11 cellular contexts compared by ENCODE assay signal in the genomic region with DNA sequence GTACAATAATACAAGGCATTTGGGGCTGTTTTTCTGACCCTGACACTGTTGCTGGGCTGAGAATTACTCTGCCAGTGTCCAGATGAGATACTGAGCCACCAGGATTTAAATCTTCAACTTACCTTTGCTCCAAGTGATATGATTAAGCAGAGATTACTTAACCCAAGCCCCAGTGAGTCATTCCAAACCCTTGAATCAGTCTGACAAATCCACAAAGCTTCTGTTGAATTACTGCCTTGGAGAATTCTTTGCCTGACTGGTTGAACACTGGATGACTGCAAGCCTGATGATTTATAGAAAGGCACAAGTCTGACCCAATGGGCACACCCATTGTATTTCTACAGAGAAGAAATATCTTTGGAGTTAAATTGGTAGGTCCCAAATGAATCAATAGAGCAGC.
DNase-seq lines count a peak whose midpoint lies in the region; ATAC-seq and TF ChIP-seq lines count a peak whose summit lies in the region.
"Had no signal": no experiment of that assay in that cellular context is flagged by ENCODE, and none has a peak within 500 bp of the region (broad histone marks: within the 10 kb centered on the region; RNA-seq: fewer than 3 reads in every experiment).

No MANE protein-coding gene starts in this region.

- no peaks in the 10 kb centered on the region for H3K9me3 ChIP-seq in Caco-2
- no peaks in the 10 kb centered on the region for H3K9me3 ChIP-seq in endodermal cell (ENCODE audit: control insufficient read depth, low read length)

- H3K36me3 Mint-ChIP-seq in Caco-2 (ENCODE audit: insufficient read depth, unreplicated experiment): no peaks in the 10 kb centered on the region
- no peaks in the 10 kb centered on the region for H3K36me3 Mint-ChIP-seq in chondrocyte (ENCODE audit: low read depth)
- no peaks in the 10 kb centered on the region for H3K36me3 Mint-ChIP-seq in endodermal cell (ENCODE audit: low read depth)

- no peak for TF ChIP-seq CTCF in Caco-2 (IDR thresholded peaks at IDR 0.05; ENCODE audit: insufficient read depth in 1 of 2, low read depth in 1 of 2, low read length in 1 of 2, severe bottlenecking in 1 of 2, unreplicated experiment in 1 of 2)
- TF ChIP-seq CTCF in chondrocyte (IDR thresholded peaks at IDR 0.05): no peak
- TF ChIP-seq CTCF in endodermal cell (conservative IDR thresholded peaks at IDR 0.05): no peak

- H3K4me3 Mint-ChIP-seq in Caco-2 (ENCODE audit: unreplicated experiment): peak overlapping the region; percentile 27
- H3K4me3 Mint-ChIP-seq in chondrocyte (ENCODE audit: unreplicated experiment): no peak overlapping the region
- H3K4me3 Mint-ChIP-seq in endodermal cell: no peak overlapping the region
- H3K4me3 Mint-ChIP-seq: effector memory CD8-positive, alpha-beta T cell had no signal

- BruUV-seq in Caco-2 (replicated peaks; lab: Mats Ljungman, UMichigan): no TSS peak

- no peaks in the 10 kb centered on the region for H3K9me3 Mint-ChIP-seq in Caco-2 (ENCODE audit: unreplicated experiment)
- peaks cover 3% of the 10 kb centered on the region for H3K9me3 Mint-ChIP-seq in chondrocyte (ENCODE audit: low read depth)
- peaks cover 8% of the 10 kb centered on the region for H3K9me3 Mint-ChIP-seq in endodermal cell
- H3K9me3 Mint-ChIP-seq: effector memory CD8-positive, alpha-beta T cell had no signal

- intact Hi-C loops in Caco-2 (cut with micrococcal nuclease; ENCODE audit: unreplicated experiment) (loop anchor here (1.0 kb wide), 1 partner anchor 25 kb away; no protein-coding TSS in a partner anchor), posterior vena cava (cut with DNase I) (no loop called here)

- no peak for ATAC-seq in HG02610 (IDR thresholded peaks at IDR 0.05; ENCODE audit: unreplicated experiment)
- ATAC-seq: effector memory CD8-positive, alpha-beta T cell had no signal

- CTCF ChIA-PET in Caco-2 (lab: Charles Lee): no interaction called here

- no peaks in the 10 kb centered on the region for H3K27me3 Mint-ChIP-seq in Caco-2 (ENCODE audit: insufficient read depth, unreplicated experiment)
- no peaks in the 10 kb centered on the region for H3K27me3 Mint-ChIP-seq in chondrocyte (ENCODE audit: low read depth)
- H3K27me3 Mint-ChIP-seq in endodermal cell (ENCODE audit: insufficient read depth): no peaks in the 10 kb centered on the region

- H3K36me3 ChIP-seq in Caco-2 (ENCODE audit: control insufficient read depth, insufficient read depth, low read length): no peaks in the 10 kb centered on the region
- no peaks in the 10 kb centered on the region for H3K36me3 ChIP-seq in endodermal cell (ENCODE audit: control insufficient read depth, insufficient read depth, low read length)

- H3K4me3 ChIP-seq in Caco-2 (ENCODE audit: low read depth, low read length): no peak overlapping the region
- no peak overlapping the region for H3K4me3 ChIP-seq in endodermal cell (ENCODE audit: low read length)

- H3K4me1 Mint-ChIP-seq in Caco-2 (ENCODE audit: low read depth, unreplicated experiment) (peaks cover 53% of the 10 kb centered on the region), chondrocyte (ENCODE audit: low read depth) (peaks cover 20% of the 10 kb centered on the region), endodermal cell (peaks cover 12% of the 10 kb centered on the region)

- peak; percentile 65 to 70 for DNase-seq in Caco-2
- DNase-seq in LoVo (ENCODE audit: low spot score): peak; percentile 90
- DNase-seq in chondrocyte (ENCODE audit: low spot score): no peak
- DNase-seq in non-pigmented ciliary epithelial cell (ENCODE audit: low read depth): peak; percentile 97
- no peak for DNase-seq in posterior vena cava (ENCODE audit: low spot score)
- DNase-seq in endodermal cell: no peak
- DNase-seq in NCI-H128 (lab: John Stamatoyannopoulos, UW; ENCODE audit: unreplicated experiment): no peak
- DNase-seq: effector memory CD8-positive, alpha-beta T cell; OCI-M1; stimulated activated CD4-positive, alpha-beta T cell treated with anti-CD3 and anti-CD28 coated beads, Interleukin-2, amount 100 ng/mL, for 24 hours had no signal

- H3K27ac ChIP-seq in endodermal cell (ENCODE audit: low read depth, low read length): no peak overlapping the region

- POLR2A ChIA-PET in Caco-2 (lab: Charles Lee): no interaction called here

- H3K9ac ChIP-seq in endodermal cell (ENCODE audit: extremely low read depth, low read length, poor library complexity, severe bottlenecking): no peak overlapping the region

- H3K4me1 ChIP-seq in Caco-2 (peaks cover 53% of the 10 kb centered on the region), endodermal cell (ENCODE audit: control insufficient read depth, insufficient read depth, low read length) (peaks cover 10% of the 10 kb centered on the region)

- no peaks in the 10 kb centered on the region for H3K27me3 ChIP-seq in Caco-2 (replicated peaks; ENCODE audit: control insufficient read depth, insufficient read depth, low read length)
- H3K27me3 ChIP-seq in endodermal cell (ENCODE audit: control insufficient read depth, insufficient read depth, low read length, poor library complexity, severe bottlenecking): no peaks in the 10 kb centered on the region

- H3K27ac Mint-ChIP-seq in Caco-2 (ENCODE audit: unreplicated experiment): peak overlapping the region; percentile 29
- H3K27ac Mint-ChIP-seq in chondrocyte (ENCODE audit: unreplicated experiment): peak overlapping the region; percentile 39
- H3K27ac Mint-ChIP-seq in endodermal cell: no peak overlapping the region
- H3K27ac Mint-ChIP-seq: effector memory CD8-positive, alpha-beta T cell had no signal

Comparison
In these comparisons a context has a peak if more than half of its experiments do, and no peak if none do; other contexts are left out.
1. DNase-seq: peak in Caco-2 (2 of 2), LoVo (single experiment) and non-pigmented ciliary epithelial cell (single experiment); none in chondrocyte (single experiment), posterior vena cava (single experiment), endodermal cell (single experiment) and NCI-H128 (single experiment).